ENCODE assay signal across 1 cellular context in the genomic region with DNA sequence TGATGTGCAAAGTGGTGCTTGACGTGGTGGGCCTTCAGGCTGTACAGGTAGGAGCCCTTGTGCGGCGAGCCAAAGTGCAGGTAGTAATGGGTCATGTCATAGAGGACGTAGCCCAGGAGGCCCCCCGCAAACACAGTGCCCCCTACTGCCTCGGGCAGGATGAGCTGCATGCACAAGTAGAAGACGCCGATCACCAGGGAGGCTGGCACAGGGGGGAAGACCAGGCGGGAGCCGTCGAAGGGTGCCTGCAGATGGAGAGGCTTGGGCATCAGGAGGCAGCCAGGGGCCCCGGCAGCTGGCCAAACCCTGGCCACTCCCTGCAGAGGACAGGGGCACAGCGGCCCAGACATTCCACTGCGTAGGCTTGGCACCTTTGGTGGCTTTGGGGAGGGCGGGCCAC.
TF ChIP-seq lines count a peak whose summit lies in the region.

No MANE protein-coding gene starts in this region.

TF ChIP-seq in K562, 482 proteins besides CTCF, POLR2A, EP300 and RAD21:
- no peak for TF ChIP-seq SAP30 (IDR thresholded peaks at IDR 0.05; ENCODE audit: borderline replicate concordance, insufficient read depth, low read depth, low read length, poor library complexity, severe bottlenecking)
- TF ChIP-seq, protein P1, sequence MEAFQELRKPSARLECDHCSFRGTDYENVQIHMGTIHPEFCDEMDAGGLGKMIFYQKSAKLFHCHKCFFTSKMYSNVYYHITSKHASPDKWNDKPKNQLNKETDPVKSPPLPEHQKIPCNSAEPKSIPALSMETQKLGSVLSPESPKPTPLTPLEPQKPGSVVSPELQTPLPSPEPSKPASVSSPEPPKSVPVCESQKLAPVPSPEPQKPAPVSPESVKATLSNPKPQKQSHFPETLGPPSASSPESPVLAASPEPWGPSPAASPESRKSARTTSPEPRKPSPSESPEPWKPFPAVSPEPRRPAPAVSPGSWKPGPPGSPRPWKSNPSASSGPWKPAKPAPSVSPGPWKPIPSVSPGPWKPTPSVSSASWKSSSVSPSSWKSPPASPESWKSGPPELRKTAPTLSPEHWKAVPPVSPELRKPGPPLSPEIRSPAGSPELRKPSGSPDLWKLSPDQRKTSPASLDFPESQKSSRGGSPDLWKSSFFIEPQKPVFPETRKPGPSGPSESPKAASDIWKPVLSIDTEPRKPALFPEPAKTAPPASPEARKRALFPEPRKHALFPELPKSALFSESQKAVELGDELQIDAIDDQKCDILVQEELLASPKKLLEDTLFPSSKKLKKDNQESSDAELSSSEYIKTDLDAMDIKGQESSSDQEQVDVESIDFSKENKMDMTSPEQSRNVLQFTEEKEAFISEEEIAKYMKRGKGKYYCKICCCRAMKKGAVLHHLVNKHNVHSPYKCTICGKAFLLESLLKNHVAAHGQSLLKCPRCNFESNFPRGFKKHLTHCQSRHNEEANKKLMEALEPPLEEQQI (IDR thresholded peaks at IDR 0.05), result no peak
- no peak for TF ChIP-seq SIX5 (IDR thresholded peaks at IDR 0.05; ENCODE audit: borderline replicate concordance in 1 of 2, insufficient read depth in 1 of 2, low read depth in 1 of 2, low read length in 2 of 2)
- no peak for TF ChIP-seq MIER1 (IDR thresholded peaks at IDR 0.05; ENCODE audit: low read depth)
- no peak for TF ChIP-seq ZNF407 (IDR thresholded peaks at IDR 0.05; ENCODE audit: low read depth)
- no peak for TF ChIP-seq ZNF124 (CRISPR knock-in tag; IDR thresholded peaks at IDR 0.05)
TF ChIP-seq in K562: peak in this region for 0.
